17 cellular contexts compared by ENCODE assay signal in genomic region chr5:174311121-174311520, GRCh38.
DNase-seq lines count a peak whose midpoint lies in the region; ATAC-seq and TF ChIP-seq lines count a peak whose summit lies in the region.
"Had no signal": no experiment of that assay in that cellular context is flagged by ENCODE, and none has a peak within 500 bp of the region (broad histone marks: within the 10 kb centered on the region; RNA-seq: fewer than 3 reads in every experiment).

No MANE protein-coding gene starts in this region.

- intact Hi-C loops in CD4-positive, alpha-beta T cell (cut with DNase I, micrococcal nuclease): loop anchor here in 1 of 2 experiments (5.0 kb wide), 1 partner anchor 339 kb away; no protein-coding TSS in a partner anchor
- intact Hi-C loops in ovary (cut with DNase I): loop anchor here in 2 of 4 donors (5.0 to 10.0 kb wide), 3 partner anchors 256 to 696 kb away; partner anchors contain the start of gene BOD1 (in 1 of the 2)

- peaks cover 24% of the 10 kb centered on the region for H3K27me3 ChIP-seq in CD4-positive, alpha-beta T cell (ENCODE audit: control insufficient read depth, insufficient read depth, low read length)
- H3K27me3 ChIP-seq in ovary: no peaks in the 10 kb centered on the region

- no peaks in the 10 kb centered on the region for H3K36me3 ChIP-seq in HEK293 (ENCODE audit: control insufficient read depth in 2 of 2, insufficient read depth in 1 of 2, low read length in 2 of 2)
- H3K36me3 ChIP-seq in ovary: no peaks in the 10 kb centered on the region
- H3K36me3 ChIP-seq: gastroesophageal sphincter, stomach had no signal

- no peaks in the 10 kb centered on the region for H3K4me1 ChIP-seq in HEK293 (ENCODE audit: control insufficient read depth, insufficient read depth, low read length)
- H3K4me1 ChIP-seq in ovary (ENCODE audit: insufficient read depth): no peaks in the 10 kb centered on the region

- no peaks in the 10 kb centered on the region for H3K9me3 ChIP-seq in CD4-positive, alpha-beta T cell (ENCODE audit: control insufficient read depth, low read length)
- H3K9me3 ChIP-seq in HEK293 (ENCODE audit: control insufficient read depth, insufficient read depth, low read depth, low read length) (no peaks in the 10 kb centered on the region), ovary (no peaks in the 10 kb centered on the region)
- H3K9me3 ChIP-seq: Caco-2, gastroesophageal sphincter, stomach had no signal

- no peak for TF ChIP-seq EP300 in ovary (IDR thresholded peaks at IDR 0.05)

- no peaks in the 10 kb centered on the region for H3K36me3 Mint-ChIP-seq in CD4-positive, alpha-beta T cell (ENCODE audit: low read depth)
- no peaks in the 10 kb centered on the region for H3K36me3 Mint-ChIP-seq in neural crest cell (ENCODE audit: low read depth)

- H3K4me3 ChIP-seq in HEK293 (ENCODE audit: low read depth, low read length) (no peak overlapping the region), foreskin fibroblast (ENCODE audit: low read depth in 1 of 2, low read length in 2 of 2) (no peak overlapping the region), ovary (no peak overlapping the region)

- POLR2A ChIA-PET in CD4-positive, alpha-beta T cell (lab: Charles Lee): interaction anchor here (0.6 kb wide), 1 partner anchor 695 kb away, joined by 3 read pairs; no protein-coding TSS in a partner anchor
- POLR2A ChIA-PET in HEK293 (lab: Yijun Ruan, JAX): interaction anchor here (1.2 kb wide), 1 partner anchor 265 kb away, joined by 5 read pairs; the partner anchor contains the start of gene NSG2

- peak overlapping the region; percentile 1 for H3K4me3 Mint-ChIP-seq in CD4-positive, alpha-beta T cell
- peak overlapping the region; percentile 73 for H3K4me3 Mint-ChIP-seq in neural crest cell

- no peaks in the 10 kb centered on the region for H3K4me1 Mint-ChIP-seq in CD4-positive, alpha-beta T cell (ENCODE audit: low read depth)
- H3K4me1 Mint-ChIP-seq in neural crest cell: peaks cover 3% of the 10 kb centered on the region

- no peak for DNase-seq in CD4-positive, alpha-beta T cell
- DNase-seq in caudate nucleus (lab: John Stamatoyannopoulos, UW) (peak in 17 of 61 donors; percentile 14 to 62 (median 45)), neural crest cell (ENCODE audit: low read depth, low spot score) (no peak), foreskin fibroblast (no peak), ovary (no peak)
- DNase-seq: activated CD4-positive, alpha-beta T cell treated with anti-CD3 and anti-CD28 coated beads for 1 hour; activated gamma-delta T cell treated with Interleukin-2 at 50 U/mL for 16 hours; AML-193; Caco-2; central memory CD4-positive, alpha-beta T cell; NCI-H1105; NCI-H526; stomach had no signal

- H3K27me3 Mint-ChIP-seq in CD4-positive, alpha-beta T cell: peaks cover 69% of the 10 kb centered on the region
- H3K27me3 Mint-ChIP-seq in neural crest cell (ENCODE audit: low read depth): peaks cover 29% of the 10 kb centered on the region

- CTCF ChIA-PET in CD4-positive, alpha-beta T cell (lab: Charles Lee): interaction anchor here (1.1 kb wide), 1 partner anchor 696 kb away, joined by 3 read pairs; no protein-coding TSS in a partner anchor
- CTCF ChIA-PET in HEK293 (lab: Yijun Ruan, JAX): interaction anchor here (0.9 to 5.3 kb wide), 25 partner anchors 8 to 696 kb away, joined by 3 to 108 read pairs (median 4); partner anchors contain the start of gene NSG2

- TF ChIP-seq POLR2A in ovary (IDR thresholded peaks at IDR 0.05): no peak

- no peak for TF ChIP-seq CTCF in CD4-positive, alpha-beta T cell (IDR thresholded peaks at IDR 0.05)
- TF ChIP-seq CTCF in HEK293 (tag by site-specific recombination; IDR thresholded peaks at IDR 0.05): no peak
- no peak for TF ChIP-seq CTCF in neural crest cell (conservative IDR thresholded peaks at IDR 0.05)
- TF ChIP-seq CTCF in foreskin fibroblast (IDR thresholded peaks at IDR 0.05; ENCODE audit: low read depth, low read length): no peak
- no peak for TF ChIP-seq CTCF in ovary (IDR thresholded peaks at IDR 0.05)

- H3K27ac Mint-ChIP-seq in CD4-positive, alpha-beta T cell: no peak overlapping the region
- H3K27ac Mint-ChIP-seq in neural crest cell (ENCODE audit: unreplicated experiment): no peak overlapping the region

- ATAC-seq in CD4-positive, alpha-beta T cell (ENCODE audit: poor library complexity): no peak
- ATAC-seq in GM21447 (IDR thresholded peaks at IDR 0.05; ENCODE audit: unreplicated experiment): no peak
- ATAC-seq in GM19023 (IDR thresholded peaks at IDR 0.05; ENCODE audit: unreplicated experiment): no peak

- no peak overlapping the region for H3K27ac ChIP-seq in CD4-positive, alpha-beta T cell (ENCODE audit: low read depth, low read length)
- no peak overlapping the region for H3K27ac ChIP-seq in HEK293 (ENCODE audit: extremely low read depth, low read depth, low read length)
- H3K27ac ChIP-seq in caudate nucleus (ENCODE audit: low read depth, low read length): peak overlapping the region; percentile 80
- H3K27ac ChIP-seq in ovary: no peak overlapping the region
- H3K27ac ChIP-seq: gastroesophageal sphincter, stomach had no signal

- WGBS in ovary, 3 donors: 79 to 90% (median 88%) methylated on average over 14 to 17 of the region's 17 CpGs

- no peaks in the 10 kb centered on the region for H3K9me3 Mint-ChIP-seq in CD4-positive, alpha-beta T cell
- no peaks in the 10 kb centered on the region for H3K9me3 Mint-ChIP-seq in neural crest cell

TF ChIP-seq in HEK293, 187 proteins besides CTCF, POLR2A, EP300 and RAD21:
- no peak for TF ChIP-seq ELK4 (IDR thresholded peaks at IDR 0.05; ENCODE audit: borderline replicate concordance, low read depth, low read length)
- TF ChIP-seq KLF9 (tag by site-specific recombination; IDR thresholded peaks at IDR 0.05; ENCODE audit: low read depth): peak; percentile 71
